Comparison of ENCODE assay signal across 27 cellular contexts in the genomic region with DNA sequence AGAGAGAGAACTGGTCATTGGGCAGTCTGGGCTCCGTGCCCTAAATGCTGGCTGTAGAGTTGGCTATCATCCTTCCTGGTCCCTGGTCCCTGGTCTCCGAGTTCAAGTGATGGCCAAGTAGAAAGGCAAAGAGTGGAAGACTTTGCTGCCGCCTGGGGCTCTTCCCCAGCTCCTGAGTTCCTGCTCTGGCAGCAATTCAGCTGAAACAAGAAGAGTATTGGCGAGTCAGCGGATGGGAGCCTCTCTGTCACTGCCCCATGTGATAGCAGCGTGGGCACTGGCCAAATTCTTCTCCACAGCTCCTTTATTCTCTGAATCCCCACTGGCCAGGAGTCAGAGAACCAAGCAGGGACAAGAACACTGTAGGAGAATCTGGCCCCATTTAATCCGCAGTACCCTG.
A peak's percentile ranks its signal among the peaks of the same experiment; 100 is the strongest.
DNase-seq lines count a peak whose midpoint lies in the region; ATAC-seq and TF ChIP-seq lines count a peak whose summit lies in the region.
"Had no signal": no experiment of that assay in that cellular context is flagged by ENCODE, and none has a peak within 500 bp of the region (broad histone marks: within the 10 kb centered on the region; RNA-seq: fewer than 3 reads in every experiment).

No MANE protein-coding gene starts in this region.

- no peaks in the 10 kb centered on the region for H3K27me3 Mint-ChIP-seq in WTC11 (ENCODE audit: low read depth)
- peaks cover 5% of the 10 kb centered on the region for H3K27me3 Mint-ChIP-seq in neural progenitor cell (ENCODE audit: insufficient read depth, low read depth)
- H3K27me3 Mint-ChIP-seq: activated CD4-positive, alpha-beta T cell treated with anti-CD3 and anti-CD28 coated beads, Interleukin-2, amount 10 ng/mL, durations not matched to agents 24 days and 14 days; B cell had no signal

- H3K9me3 Mint-ChIP-seq in WTC11: no peaks in the 10 kb centered on the region
- no peaks in the 10 kb centered on the region for H3K9me3 Mint-ChIP-seq in neural progenitor cell
- H3K9me3 Mint-ChIP-seq: activated CD4-positive, alpha-beta T cell treated with anti-CD3 and anti-CD28 coated beads, Interleukin-2, amount 10 ng/mL, durations not matched to agents 24 days and 14 days; activated naive CD4-positive, alpha-beta T cell treated with anti-CD3 and anti-CD28 coated beads for 36 hours; activated T-cell treated with anti-CD3 and anti-CD28 coated beads, Interleukin-2, amount 50 U/mL, for 72 hours; nephron; T-helper 2 cell treated with Interferon-gamma antibody and Interleukin-4, amounts not matched to agents 5 μg/mL and 100 μg/mL, for 36 hours had no signal

- no peaks in the 10 kb centered on the region for H4K20me1 ChIP-seq in neural progenitor cell (ENCODE audit: low read depth)

- ATAC-seq in WTC11: peak; percentile 38
- ATAC-seq in heart right ventricle: no peak
- ATAC-seq: A549; activated T-cell treated with anti-CD3 and anti-CD28 coated beads, Interleukin-2, amount 50 U/mL, for 72 hours; sciatic nerve; upper lobe of right lung had no signal

- no peak for TF ChIP-seq CTCF in WTC11 (IDR thresholded peaks at IDR 0.05)
- TF ChIP-seq CTCF in neural progenitor cell (IDR thresholded peaks at IDR 0.05): no peak
- TF ChIP-seq CTCF in heart right ventricle (IDR thresholded peaks at IDR 0.05): no peak
- no peak for TF ChIP-seq CTCF in BE2C (IDR thresholded peaks at IDR 0.05; ENCODE audit: low read depth, low read length)

- H3K4me3 Mint-ChIP-seq in WTC11 (no peak overlapping the region), neural progenitor cell (no peak overlapping the region)
- H3K4me3 Mint-ChIP-seq: activated CD4-positive, alpha-beta T cell treated with anti-CD3 and anti-CD28 coated beads, Interleukin-2, amount 10 ng/mL, durations not matched to agents 24 days and 14 days; activated naive CD4-positive, alpha-beta T cell treated with anti-CD3 and anti-CD28 coated beads for 36 hours; activated T-cell treated with anti-CD3 and anti-CD28 coated beads, Interleukin-2, amount 50 U/mL, for 72 hours; B cell; nephron; T-helper 2 cell treated with Interferon-gamma antibody and Interleukin-4, amounts not matched to agents 5 μg/mL and 100 μg/mL, for 36 hours had no signal

- no peak overlapping the region for H3K4me2 ChIP-seq in neural progenitor cell
- H3K4me2 ChIP-seq: A549, hepatocyte had no signal

- WGBS in heart right ventricle, 2 donors: 52 to 61% methylated on average over 7 of the region's 7 CpGs

- intact Hi-C loops in heart right ventricle (cut with DNase I): no loop called here

- peaks cover 22% of the 10 kb centered on the region for H3K4me1 ChIP-seq in neural progenitor cell
- H3K4me1 ChIP-seq in heart right ventricle: no peaks in the 10 kb centered on the region
- no peaks in the 10 kb centered on the region for H3K4me1 ChIP-seq in BE2C
- H3K4me1 ChIP-seq: A549, upper lobe of right lung had no signal

- no peak overlapping the region for H2AFZ ChIP-seq in neural progenitor cell (replicated peaks)
- H2AFZ ChIP-seq: hepatocyte had no signal

- H3K27ac ChIP-seq in neural progenitor cell (no peak overlapping the region), heart right ventricle (no peak overlapping the region)
- H3K27ac ChIP-seq: A549, hepatocyte, upper lobe of right lung, VCaP had no signal

- no peak overlapping the region for H3K27ac Mint-ChIP-seq in WTC11
- no peak overlapping the region for H3K27ac Mint-ChIP-seq in neural progenitor cell
- H3K27ac Mint-ChIP-seq: activated CD4-positive, alpha-beta T cell treated with anti-CD3 and anti-CD28 coated beads, Interleukin-2, amount 10 ng/mL, durations not matched to agents 24 days and 14 days; activated naive CD4-positive, alpha-beta T cell treated with anti-CD3 and anti-CD28 coated beads for 36 hours; activated T-cell treated with anti-CD3 and anti-CD28 coated beads, Interleukin-2, amount 50 U/mL, for 72 hours; B cell; nephron; T-helper 2 cell treated with Interferon-gamma antibody and Interleukin-4, amounts not matched to agents 5 μg/mL and 100 μg/mL, for 36 hours had no signal

- DNase-seq in Ammon's horn (ENCODE audit: low spot score): peak; percentile 96
- no peak for DNase-seq in WTC11 (ENCODE audit: low spot score)
- DNase-seq in foreskin melanocyte: peak; percentile 86
- DNase-seq in neural progenitor cell (ENCODE audit: low spot score): peak; percentile 14
- DNase-seq in heart right ventricle: no peak
- DNase-seq in BE2C: no peak
- DNase-seq in stimulated activated CD4-positive, alpha-beta T cell treated with anti-CD3 and anti-CD28 coated beads, Interleukin-15, amount 100 ng/mL, for 24 hours: no peak
- DNase-seq in NCI-H526 (lab: John Stamatoyannopoulos, UW): no peak
- DNase-seq: activated CD4-positive, alpha-beta T cell treated with anti-CD3 and anti-CD28 coated beads, Interleukin-2, amount 10 ng/mL, durations not matched to agents 24 days and 14 days; activated naive CD4-positive, alpha-beta T cell treated with anti-CD3 and anti-CD28 coated beads for 36 hours; activated T-cell treated with anti-CD3 and anti-CD28 coated beads, Interleukin-2, amount 50 U/mL, for 72 hours; aorta; central memory CD4-positive, alpha-beta T cell; DMS79; H7; islet precursor cell; NCI-H1694; NCI-H2171; OCI-M1; upper lobe of right lung had no signal

- H3K4me3 ChIP-seq in neural progenitor cell (no peak overlapping the region), heart right ventricle (no peak overlapping the region), BE2C (ENCODE audit: low read depth, low read length) (no peak overlapping the region)
- H3K4me3 ChIP-seq: A549, hepatocyte, upper lobe of right lung had no signal

- POLR2A ChIA-PET in WTC11 (lab: Charles Lee): no interaction called here

- H3F3A ChIP-seq in neural progenitor cell (ENCODE audit: low read depth): no peaks in the 10 kb centered on the region

- H3K4me1 Mint-ChIP-seq in WTC11 (peaks cover 38% of the 10 kb centered on the region), neural progenitor cell (peaks cover 36% of the 10 kb centered on the region)
- H3K4me1 Mint-ChIP-seq: activated CD4-positive, alpha-beta T cell treated with anti-CD3 and anti-CD28 coated beads, Interleukin-2, amount 10 ng/mL, durations not matched to agents 24 days and 14 days; B cell had no signal

- H3K79me2 ChIP-seq in neural progenitor cell (ENCODE audit: low read depth): no peaks in the 10 kb centered on the region
- H3K79me2 ChIP-seq: hepatocyte had no signal

- CTCF ChIA-PET in WTC11 (lab: Charles Lee): interaction anchor here (1.3 kb wide), 1 partner anchor 18 kb away, joined by 4 read pairs; no protein-coding TSS in a partner anchor

- H3K36me3 Mint-ChIP-seq in WTC11 (no peaks in the 10 kb centered on the region), neural progenitor cell (no peaks in the 10 kb centered on the region)

- H3K36me3 ChIP-seq in neural progenitor cell (no peaks in the 10 kb centered on the region), heart right ventricle (no peaks in the 10 kb centered on the region), BE2C (no peaks in the 10 kb centered on the region)
- H3K36me3 ChIP-seq: upper lobe of right lung had no signal

- H3K9ac ChIP-seq in neural progenitor cell: no peak overlapping the region

- H3K27me3 ChIP-seq in neural progenitor cell (no peaks in the 10 kb centered on the region), heart right ventricle (peaks cover 0 to 27% (median 0%) of the 10 kb centered on the region in 7 donors), BE2C (no peaks in the 10 kb centered on the region)
- H3K27me3 ChIP-seq: hepatocyte, upper lobe of right lung had no signal

- H3K9me3 ChIP-seq in neural progenitor cell (ENCODE audit: low read depth) (no peaks in the 10 kb centered on the region), heart right ventricle (peaks cover 0 to 2% (median 0%) of the 10 kb centered on the region in 11 donors), BE2C (no peaks in the 10 kb centered on the region)
- H3K9me3 ChIP-seq: A549, upper lobe of right lung had no signal

TF ChIP-seq in WTC11, 78 proteins besides CTCF, POLR2A, EP300 and RAD21:
- TF ChIP-seq SMAD3 (CRISPR knock-in tag; IDR thresholded peaks at IDR 0.05; ENCODE audit: borderline replicate concordance) (no peak), ZNF121 (CRISPR knock-in tag; IDR thresholded peaks at IDR 0.05) (no peak)
- TF ChIP-seq, protein P1, sequence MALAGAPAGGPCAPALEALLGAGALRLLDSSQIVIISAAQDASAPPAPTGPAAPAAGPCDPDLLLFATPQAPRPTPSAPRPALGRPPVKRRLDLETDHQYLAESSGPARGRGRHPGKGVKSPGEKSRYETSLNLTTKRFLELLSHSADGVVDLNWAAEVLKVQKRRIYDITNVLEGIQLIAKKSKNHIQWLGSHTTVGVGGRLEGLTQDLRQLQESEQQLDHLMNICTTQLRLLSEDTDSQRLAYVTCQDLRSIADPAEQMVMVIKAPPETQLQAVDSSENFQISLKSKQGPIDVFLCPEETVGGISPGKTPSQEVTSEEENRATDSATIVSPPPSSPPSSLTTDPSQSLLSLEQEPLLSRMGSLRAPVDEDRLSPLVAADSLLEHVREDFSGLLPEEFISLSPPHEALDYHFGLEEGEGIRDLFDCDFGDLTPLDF (CRISPR knock-in tag; IDR thresholded peaks at IDR 0.05): no peak

Comparison
In these comparisons a context has a peak if more than half of its experiments do, and no peak if none do; other contexts are left out.
1. DNase-seq: peak in Ammon's horn (single experiment), foreskin melanocyte (single experiment) and neural progenitor cell (single experiment); none in WTC11 (single experiment), heart right ventricle (0 of 2), BE2C (single experiment), stimulated activated CD4-positive, alpha-beta T cell treated with anti-CD3 and anti-CD28 coated beads, Interleukin-15, amount 100 ng/mL, for 24 hours (single experiment) and NCI-H526 (0 of 2).